ENCODE assay signal across 9 cellular contexts in the genomic region with DNA sequence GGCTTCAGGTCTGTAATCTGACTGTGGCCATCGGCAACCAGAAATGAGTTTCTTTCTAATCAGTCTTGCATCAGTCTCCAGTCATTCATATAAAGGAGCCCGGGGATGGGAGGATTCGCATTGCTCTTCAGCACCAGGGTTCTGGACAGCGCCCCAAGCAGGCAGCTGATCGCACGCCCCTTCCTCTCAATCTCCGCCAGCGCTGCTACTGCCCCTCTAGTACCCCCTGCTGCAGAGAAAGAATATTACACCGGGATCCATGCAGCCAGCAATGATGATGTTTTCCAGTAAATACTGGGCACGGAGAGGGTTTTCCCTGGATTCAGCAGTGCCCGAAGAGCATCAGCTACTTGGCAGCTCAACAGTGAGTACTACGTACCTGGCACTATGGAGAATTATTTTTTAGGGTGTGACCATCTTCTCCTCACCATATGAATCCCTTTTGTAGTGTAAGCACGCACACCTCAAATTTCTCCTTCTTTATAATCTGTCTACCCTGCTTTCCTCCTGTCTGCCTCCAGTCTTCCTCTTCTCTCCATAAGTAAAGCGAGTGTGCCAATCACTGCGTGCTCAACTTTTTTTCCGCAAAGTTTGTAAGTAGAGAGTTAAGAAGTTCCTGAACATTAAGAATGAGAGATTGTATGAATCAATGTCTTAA. TPM values are rescaled to one million over a fixed set of nuclear protein-coding genes. Genes with fewer than 3 reads are reported as not detected.
DNase-seq lines count a peak whose midpoint lies in the region; ATAC-seq and TF ChIP-seq lines count a peak whose summit lies in the region.
"Had no signal": no experiment of that assay in that cellular context is flagged by ENCODE, and none has a peak within 500 bp of the region (broad histone marks: within the 10 kb centered on the region; RNA-seq: fewer than 3 reads in every experiment).

A gene (plus strand): TSS at position 118 of the 658 bp plus-strand sequence. CDS start 142 bp downstream, at position 260.

- ATAC-seq in GM21529 (IDR thresholded peaks at IDR 0.05; ENCODE audit: unreplicated experiment) (peak; percentile 52), GM18517 (IDR thresholded peaks at IDR 0.05; ENCODE audit: unreplicated experiment) (no peak)

- DNase-seq in DMS114 treated with DMSO at 0.1 percent for 48 hours (lab: John Stamatoyannopoulos, UW; ENCODE audit: unreplicated experiment) (peak; percentile 49), SW480 (ENCODE audit: low spot score) (peak; percentile 46), cardiac fibroblast (ENCODE audit: low read depth in 2 of 2) (peak; percentile 54 to 63)
- DNase-seq in stimulated activated naive CD4-positive, alpha-beta T cell (lab: John Stamatoyannopoulos, UW) = peak; percentile 5 to 23 (median 16)

- H3K4me3 ChIP-seq in cardiac fibroblast (replicated peaks in 1 of 2; ENCODE audit: low read depth in 2 of 2, low read length in 2 of 2) (no peak within 1 kb of the TSS), liver (ENCODE audit: low read depth in 1 of 3, low read length in 3 of 3) (no peak within 1 kb of the TSS)
- H3K4me3 ChIP-seq: thoracic aorta had no signal

- TF ChIP-seq CTCF in LNCAP (IDR thresholded peaks at IDR 0.05) (peak; percentile 85), cardiac fibroblast (IDR thresholded peaks at IDR 0.05; ENCODE audit: low read depth, low read length) (peak; percentile 71), liver (IDR thresholded peaks at IDR 0.05; ENCODE audit: low read depth, low read length, missing input control) (peak; percentile 50)

- no peak within 1 kb of the TSS for H3K9ac ChIP-seq in liver (ENCODE audit: low read depth in 1 of 2, low read length in 2 of 2)

- H3K27me3 ChIP-seq in liver (ENCODE audit: control insufficient read depth in 4 of 4, insufficient read depth in 4 of 4, low read length in 3 of 4) = no peaks in the 10 kb centered on the region

- 18% methylated on average over 16 of the region's 16 CpGs for WGBS in liver

- no peaks in the 10 kb centered on the region for H3K36me3 ChIP-seq in liver (ENCODE audit: control insufficient read depth in 4 of 4, insufficient read depth in 3 of 4, low read depth in 1 of 4, low read length in 3 of 4)
- H3K36me3 ChIP-seq: thoracic aorta had no signal

- H3K4me1 ChIP-seq in liver (ENCODE audit: control insufficient read depth in 4 of 4, insufficient read depth in 4 of 4, low read length in 3 of 4) = peaks cover 0 to 6% (median 1%) of the 10 kb centered on the region in 4 donors

- TF ChIP-seq RAD21 in liver (IDR thresholded peaks at IDR 0.05) = peak; percentile 63 to 81

- H3K27ac ChIP-seq in liver (ENCODE audit: low read depth in 1 of 2, low read length in 2 of 2) = no peak within 1 kb of the TSS
- H3K27ac ChIP-seq: thoracic aorta had no signal

- no peaks in the 10 kb centered on the region for H3K9me3 ChIP-seq in liver (ENCODE audit: control insufficient read depth in 4 of 4, low read length in 3 of 4)
- H3K9me3 ChIP-seq: thoracic aorta had no signal

TF ChIP-seq in liver, 16 proteins besides CTCF, POLR2A, EP300 and RAD21:
- no peak for TF ChIP-seq YY1 (IDR thresholded peaks at IDR 0.05)
- TF ChIP-seq, protein P1, sequence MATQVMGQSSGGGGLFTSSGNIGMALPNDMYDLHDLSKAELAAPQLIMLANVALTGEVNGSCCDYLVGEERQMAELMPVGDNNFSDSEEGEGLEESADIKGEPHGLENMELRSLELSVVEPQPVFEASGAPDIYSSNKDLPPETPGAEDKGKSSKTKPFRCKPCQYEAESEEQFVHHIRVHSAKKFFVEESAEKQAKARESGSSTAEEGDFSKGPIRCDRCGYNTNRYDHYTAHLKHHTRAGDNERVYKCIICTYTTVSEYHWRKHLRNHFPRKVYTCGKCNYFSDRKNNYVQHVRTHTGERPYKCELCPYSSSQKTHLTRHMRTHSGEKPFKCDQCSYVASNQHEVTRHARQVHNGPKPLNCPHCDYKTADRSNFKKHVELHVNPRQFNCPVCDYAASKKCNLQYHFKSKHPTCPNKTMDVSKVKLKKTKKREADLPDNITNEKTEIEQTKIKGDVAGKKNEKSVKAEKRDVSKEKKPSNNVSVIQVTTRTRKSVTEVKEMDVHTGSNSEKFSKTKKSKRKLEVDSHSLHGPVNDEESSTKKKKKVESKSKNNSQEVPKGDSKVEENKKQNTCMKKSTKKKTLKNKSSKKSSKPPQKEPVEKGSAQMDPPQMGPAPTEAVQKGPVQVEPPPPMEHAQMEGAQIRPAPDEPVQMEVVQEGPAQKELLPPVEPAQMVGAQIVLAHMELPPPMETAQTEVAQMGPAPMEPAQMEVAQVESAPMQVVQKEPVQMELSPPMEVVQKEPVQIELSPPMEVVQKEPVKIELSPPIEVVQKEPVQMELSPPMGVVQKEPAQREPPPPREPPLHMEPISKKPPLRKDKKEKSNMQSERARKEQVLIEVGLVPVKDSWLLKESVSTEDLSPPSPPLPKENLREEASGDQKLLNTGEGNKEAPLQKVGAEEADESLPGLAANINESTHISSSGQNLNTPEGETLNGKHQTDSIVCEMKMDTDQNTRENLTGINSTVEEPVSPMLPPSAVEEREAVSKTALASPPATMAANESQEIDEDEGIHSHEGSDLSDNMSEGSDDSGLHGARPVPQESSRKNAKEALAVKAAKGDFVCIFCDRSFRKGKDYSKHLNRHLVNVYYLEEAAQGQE (IDR thresholded peaks at IDR 0.05) = peak; percentile 100
TF ChIP-seq in liver: peak in this region for 1.

RNA-seq across cellular contexts. Expression of the gene that starts here (rescaled TPM):
- not detected for total RNA-seq in liver
- not detected for polyA plus RNA-seq in liver
- total RNA-seq: thoracic aorta had no signal
